In the genomic region with DNA sequence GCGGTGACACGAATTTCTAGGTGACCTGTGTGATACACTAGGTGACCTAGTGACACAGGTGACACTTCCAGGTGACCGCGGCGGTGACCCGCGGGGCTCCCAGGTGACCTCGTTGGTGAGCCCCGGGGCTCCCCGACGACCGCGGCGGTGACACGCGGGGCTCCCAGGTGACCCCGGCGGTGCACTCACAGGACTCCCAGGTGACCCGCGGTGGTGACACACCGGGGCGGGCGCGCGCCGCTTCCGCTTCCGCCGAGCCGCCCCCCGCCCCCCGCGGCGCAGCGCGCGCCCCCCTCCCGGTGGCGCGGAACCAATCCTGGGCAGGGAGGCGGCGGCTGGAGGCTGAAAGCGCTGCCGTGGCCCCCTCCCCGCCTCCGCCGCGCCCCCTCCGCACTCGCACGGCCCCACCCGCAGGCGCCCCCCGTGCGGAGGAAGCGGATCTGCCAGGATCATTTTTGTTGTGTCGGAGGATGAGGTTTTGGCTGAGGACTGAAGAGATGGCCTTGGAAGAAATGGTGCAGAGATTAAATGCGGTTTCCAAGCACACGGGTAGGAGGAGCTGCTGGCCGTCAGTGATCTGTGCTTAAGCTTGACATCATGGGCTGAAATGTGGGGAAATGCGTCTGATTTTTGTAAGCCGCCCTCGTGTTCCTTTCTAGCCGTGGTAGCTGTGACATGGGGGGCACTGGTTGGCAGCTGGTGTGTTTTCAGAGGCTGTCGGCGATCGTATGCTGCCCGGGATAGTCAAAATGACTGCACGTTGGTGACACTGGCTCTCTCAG, we compare ENCODE assay signal across 8 cellular contexts. TPM values are rescaled to one million over a fixed set of nuclear protein-coding genes. Genes with fewer than 3 reads are reported as not detected.
DNase-seq lines count a peak whose midpoint lies in the region; ATAC-seq, FAIRE-seq and TF ChIP-seq lines count a peak whose summit lies in the region.

A gene with protein sequence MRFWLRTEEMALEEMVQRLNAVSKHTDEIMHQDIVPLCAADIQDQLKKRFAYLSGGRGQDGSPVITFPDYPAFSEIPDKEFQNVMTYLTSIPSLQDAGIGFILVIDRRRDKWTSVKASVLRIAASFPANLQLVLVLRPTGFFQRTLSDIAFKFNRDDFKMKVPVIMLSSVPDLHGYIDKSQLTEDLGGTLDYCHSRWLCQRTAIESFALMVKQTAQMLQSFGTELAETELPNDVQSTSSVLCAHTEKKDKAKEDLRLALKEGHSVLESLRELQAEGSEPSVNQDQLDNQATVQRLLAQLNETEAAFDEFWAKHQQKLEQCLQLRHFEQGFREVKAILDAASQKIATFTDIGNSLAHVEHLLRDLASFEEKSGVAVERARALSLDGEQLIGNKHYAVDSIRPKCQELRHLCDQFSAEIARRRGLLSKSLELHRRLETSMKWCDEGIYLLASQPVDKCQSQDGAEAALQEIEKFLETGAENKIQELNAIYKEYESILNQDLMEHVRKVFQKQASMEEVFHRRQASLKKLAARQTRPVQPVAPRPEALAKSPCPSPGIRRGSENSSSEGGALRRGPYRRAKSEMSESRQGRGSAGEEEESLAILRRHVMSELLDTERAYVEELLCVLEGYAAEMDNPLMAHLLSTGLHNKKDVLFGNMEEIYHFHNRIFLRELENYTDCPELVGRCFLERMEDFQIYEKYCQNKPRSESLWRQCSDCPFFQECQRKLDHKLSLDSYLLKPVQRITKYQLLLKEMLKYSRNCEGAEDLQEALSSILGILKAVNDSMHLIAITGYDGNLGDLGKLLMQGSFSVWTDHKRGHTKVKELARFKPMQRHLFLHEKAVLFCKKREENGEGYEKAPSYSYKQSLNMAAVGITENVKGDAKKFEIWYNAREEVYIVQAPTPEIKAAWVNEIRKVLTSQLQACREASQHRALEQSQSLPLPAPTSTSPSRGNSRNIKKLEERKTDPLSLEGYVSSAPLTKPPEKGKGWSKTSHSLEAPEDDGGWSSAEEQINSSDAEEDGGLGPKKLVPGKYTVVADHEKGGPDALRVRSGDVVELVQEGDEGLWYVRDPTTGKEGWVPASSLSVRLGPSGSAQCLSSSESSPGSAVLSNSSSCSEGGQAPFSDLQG (plus strand): TSS at position 305 of the 782 bp plus-strand sequence. CDS start 166 bp downstream, at position 471.

- DNase-seq in CD4-positive, alpha-beta memory T cell: peak; percentile 68 to 79 (median 76)
- peak; percentile 26 to 74 (median 52) for DNase-seq in T-helper 2 cell
- peak; percentile 8 for DNase-seq in astrocyte of the spinal cord (ENCODE audit: low read depth, low spot score)
- peak; percentile 84 for DNase-seq in iPS-NIHi7 (ENCODE audit: extremely low spot score)
- DNase-seq in small intestine: peak; percentile 48

- H3K4me3 Mint-ChIP-seq in CD4-positive, alpha-beta memory T cell: peak within 1 kb of the TSS; percentile 91 to 98 (median 96)

- no peak for TF ChIP-seq CTCF in astrocyte of the spinal cord (IDR thresholded peaks at IDR 0.05; ENCODE audit: low read depth, low read length)

- ATAC-seq in HG02981 (IDR thresholded peaks at IDR 0.05; ENCODE audit: unreplicated experiment) (no peak), GM18867 (IDR thresholded peaks at IDR 0.05; ENCODE audit: unreplicated experiment) (no peak)

- intact Hi-C loops in CD4-positive, alpha-beta memory T cell (cut with micrococcal nuclease): loop anchor here (1.0 to 2.0 kb wide), 4 partner anchors 27 to 328 kb away; a partner anchor contains a TSS

- no peaks in the 10 kb centered on the region for H3K9me3 ChIP-seq in CD4-positive, alpha-beta memory T cell (ENCODE audit: control insufficient read depth in 1 of 2, low read length in 2 of 2)
- H3K9me3 ChIP-seq in small intestine (ENCODE audit: control insufficient read depth, low read depth): no peaks in the 10 kb centered on the region

- H3K4me1 Mint-ChIP-seq in CD4-positive, alpha-beta memory T cell: peaks cover 19 to 38% (median 29%) of the 10 kb centered on the region in 4 donors

- H3K27ac Mint-ChIP-seq in CD4-positive, alpha-beta memory T cell: peak within 1 kb of the TSS; percentile 89 to 97 (median 94)

- peak within 1 kb of the TSS; percentile 62 to 64 for H3K4me3 ChIP-seq in CD4-positive, alpha-beta memory T cell (ENCODE audit: low read length in 2 of 2)
- H3K4me3 ChIP-seq in astrocyte of the spinal cord (ENCODE audit: low read depth, low read length) (no peak within 1 kb of the TSS), small intestine (ENCODE audit: low read depth in 1 of 2, low read length in 2 of 2) (peak within 1 kb of the TSS; percentile 31 to 48)

- no peak for FAIRE-seq in small intestine (lab: Jason Lieb, UNC)

- peaks cover 4 to 8% of the 10 kb centered on the region in 2 donors for H3K36me3 Mint-ChIP-seq in CD4-positive, alpha-beta memory T cell

- no peak for TF ChIP-seq EP300 in Ishikawa (IDR thresholded peaks at IDR 0.05; ENCODE audit: borderline replicate concordance)

- CTCF ChIA-PET in CD4-positive, alpha-beta memory T cell (lab: Charles Lee; ENCODE audit: partially characterized antibody): interaction anchor here (1.1 to 1.6 kb wide), 2 partner anchors 26 to 58 kb away, joined by 4 to 7 read pairs; no protein-coding TSS in a partner anchor

- POLR2A ChIA-PET in CD4-positive, alpha-beta memory T cell (lab: Charles Lee; ENCODE audit: partially characterized antibody): interaction anchor here (0.8 to 2.3 kb wide), 3 partner anchors 26 to 239 kb away, joined by 3 to 22 read pairs (median 7); a partner anchor contains a TSS

- peaks cover 18% of the 10 kb centered on the region for H3K4me1 ChIP-seq in CD4-positive, alpha-beta memory T cell (ENCODE audit: insufficient read depth, low read length)
- H3K4me1 ChIP-seq in small intestine (ENCODE audit: control insufficient read depth in 2 of 2, insufficient read depth in 1 of 2, low read depth in 1 of 2, low read length in 1 of 2): no peaks in the 10 kb centered on the region

- no peaks in the 10 kb centered on the region for H3K36me3 ChIP-seq in CD4-positive, alpha-beta memory T cell (ENCODE audit: insufficient read depth, low read length)
- H3K36me3 ChIP-seq in small intestine (ENCODE audit: control insufficient read depth in 2 of 2, insufficient read depth in 2 of 2, low read length in 2 of 2): no peaks in the 10 kb centered on the region

- 0 to 1% (median 1%) methylated on average over 33 to 69 of the region's 69 CpGs for WGBS in small intestine, 3 donors

- H3K27me3 ChIP-seq in CD4-positive, alpha-beta memory T cell (ENCODE audit: insufficient read depth, low read length): no peaks in the 10 kb centered on the region
- H3K27me3 ChIP-seq in small intestine (ENCODE audit: control insufficient read depth in 2 of 2, insufficient read depth in 2 of 2, low read length in 2 of 2): peaks cover 0 to 2% of the 10 kb centered on the region in 2 donors

- TF ChIP-seq RAD21 in Ishikawa (IDR thresholded peaks at IDR 0.05; ENCODE audit: low read depth): no peak

- no peaks in the 10 kb centered on the region for H3K27me3 Mint-ChIP-seq in CD4-positive, alpha-beta memory T cell

- H3K27ac ChIP-seq in CD4-positive, alpha-beta memory T cell (ENCODE audit: low read depth, low read length): peak within 1 kb of the TSS; percentile 57
- H3K27ac ChIP-seq in small intestine (ENCODE audit: low read depth in 1 of 2, low read length in 1 of 2): peak within 1 kb of the TSS; percentile 20 to 77

- in situ Hi-C loops in astrocyte of the spinal cord (cut with HindIII; ENCODE audit: low sequenced_read_pairs): no loop called here

- H3K9me3 Mint-ChIP-seq in CD4-positive, alpha-beta memory T cell: no peaks in the 10 kb centered on the region

TF ChIP-seq in Ishikawa, 13 proteins besides CTCF, POLR2A, EP300 and RAD21:
- TF ChIP-seq, protein P1, sequence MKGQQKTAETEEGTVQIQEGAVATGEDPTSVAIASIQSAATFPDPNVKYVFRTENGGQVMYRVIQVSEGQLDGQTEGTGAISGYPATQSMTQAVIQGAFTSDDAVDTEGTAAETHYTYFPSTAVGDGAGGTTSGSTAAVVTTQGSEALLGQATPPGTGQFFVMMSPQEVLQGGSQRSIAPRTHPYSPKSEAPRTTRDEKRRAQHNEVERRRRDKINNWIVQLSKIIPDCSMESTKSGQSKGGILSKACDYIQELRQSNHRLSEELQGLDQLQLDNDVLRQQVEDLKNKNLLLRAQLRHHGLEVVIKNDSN (IDR thresholded peaks at IDR 0.05): peak; percentile 34; the same call in 1 of the 2 replicates
- TF ChIP-seq ZBTB7A (IDR thresholded peaks at IDR 0.05; ENCODE audit: low read depth): peak; percentile 23; the same call in 1 of the 2 replicates
- TF ChIP-seq, protein P2, sequence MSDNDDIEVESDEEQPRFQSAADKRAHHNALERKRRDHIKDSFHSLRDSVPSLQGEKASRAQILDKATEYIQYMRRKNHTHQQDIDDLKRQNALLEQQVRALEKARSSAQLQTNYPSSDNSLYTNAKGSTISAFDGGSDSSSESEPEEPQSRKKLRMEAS (IDR thresholded peaks at IDR 0.05): no peak

RNA-seq across cellular contexts. Expression of the gene that starts here (rescaled TPM):
- total RNA-seq in CD4-positive, alpha-beta memory T cell: 10 to 100 TPM; 17.5 to 18.9 TPM
- polyA plus RNA-seq in CD4-positive, alpha-beta memory T cell: 1 to 10 TPM in 1 of 2 donors, under 1 TPM in 1; 0.15 to 3.4 TPM
- 10 to 100 TPM; 12.2 to 23.9 (median 20.1) TPM for polyA plus RNA-seq in small intestine

Comparison
In these comparisons a context has a peak if more than half of its experiments do, and no peak if none do; other contexts are left out.
1. DNase-seq: peak in every context shown above with its lines; median percentile 84 in iPS-NIHi7; 76 in CD4-positive, alpha-beta memory T cell; 52 in T-helper 2 cell; 48 in small intestine; 8 in astrocyte of the spinal cord.